Comparison of ENCODE assay signal across 6 cellular contexts in genomic region chr17:29593546-29594440, GRCh38. TPM values are rescaled to one million over a fixed set of nuclear protein-coding genes. Genes with fewer than 3 reads are reported as not detected.
DNase-seq lines count a peak whose midpoint lies in the region; ATAC-seq and TF ChIP-seq lines count a peak whose summit lies in the region.

No MANE protein-coding gene starts in this region.

- no peaks in the 10 kb centered on the region for H3K9me3 ChIP-seq in CD8-positive, alpha-beta T cell (ENCODE audit: low read length)
- H3K9me3 ChIP-seq in Loucy (ENCODE audit: insufficient read depth, low read depth, low read length) (no peaks in the 10 kb centered on the region), neural cell (ENCODE audit: low read length) (no peaks in the 10 kb centered on the region)

- TF ChIP-seq CTCF in CD8-positive, alpha-beta T cell (IDR thresholded peaks at IDR 0.05), result no peak
- TF ChIP-seq CTCF in Loucy (conservative IDR thresholded peaks at IDR 0.05; ENCODE audit: low read length), result peak; percentile 54
- peak; percentile 24 for TF ChIP-seq CTCF in MCF 10A (IDR thresholded peaks at IDR 0.05; ENCODE audit: unreplicated experiment)
- peak; percentile 57 for TF ChIP-seq CTCF in neural cell (IDR thresholded peaks at IDR 0.05; ENCODE audit: poor library complexity, severe bottlenecking)

- H3K27me3 ChIP-seq in CD8-positive, alpha-beta T cell (ENCODE audit: insufficient read depth, low read length), result no peaks in the 10 kb centered on the region
- H3K27me3 ChIP-seq in Loucy (ENCODE audit: insufficient read depth, low read length, poor library complexity, severe bottlenecking), result no peaks in the 10 kb centered on the region
- no peaks in the 10 kb centered on the region for H3K27me3 ChIP-seq in neural cell (ENCODE audit: insufficient read depth, low read depth, low read length)

- peak in 1 of 7 experiments; percentile 39 for DNase-seq in CD8-positive, alpha-beta T cell
- DNase-seq in MCF 10A (ENCODE audit: unreplicated experiment), result peak; percentile 43
- DNase-seq in activated CD4-positive, CD25-positive, alpha-beta regulatory T cell treated with anti-CD3 and anti-CD28 coated beads, Interleukin-2, amount 50 U/mL, for 72 hours, result no peak

- no peaks in the 10 kb centered on the region for H3K9me3 Mint-ChIP-seq in CD8-positive, alpha-beta T cell
- H3K9me3 Mint-ChIP-seq in MCF 10A (ENCODE audit: unreplicated experiment), result no peaks in the 10 kb centered on the region

- TF ChIP-seq RAD21 in neural cell (conservative IDR thresholded peaks at IDR 0.05), result peak; percentile 27

- peak overlapping the region; percentile 41; the same call in 1 of the 2 replicates for H2AFZ ChIP-seq in Loucy (ENCODE audit: low read length)
- peak overlapping the region; percentile 21 for H2AFZ ChIP-seq in neural cell (ENCODE audit: low read depth, low read length)

- peak overlapping the region; percentile 52 for H3K4me3 ChIP-seq in CD8-positive, alpha-beta T cell (ENCODE audit: low read depth, low read length)
- H3K4me3 ChIP-seq in Loucy (ENCODE audit: low read length, poor library complexity, severe bottlenecking) (peak overlapping the region; percentile 73), neural cell (ENCODE audit: low read length) (peak overlapping the region; percentile 91)

- no peak for TF ChIP-seq EP300 in neural cell (conservative IDR thresholded peaks at IDR 0.05; ENCODE audit: poor library complexity, severe bottlenecking)

- peaks cover 2% of the 10 kb centered on the region for H3K36me3 Mint-ChIP-seq in CD8-positive, alpha-beta T cell
- H3K36me3 Mint-ChIP-seq in MCF 10A (ENCODE audit: insufficient read depth, unreplicated experiment), result peaks cover 7% of the 10 kb centered on the region

- no peak for TF ChIP-seq POLR2A in GM18505 (IDR thresholded peaks at IDR 0.05; ENCODE audit: borderline replicate concordance, extremely low read depth, insufficient read depth, insufficient read length)

- peaks cover 38% of the 10 kb centered on the region for H3K4me1 ChIP-seq in CD8-positive, alpha-beta T cell (ENCODE audit: insufficient read depth, low read length)
- peaks cover 30% of the 10 kb centered on the region for H3K4me1 ChIP-seq in Loucy (ENCODE audit: insufficient read depth, low read length, poor library complexity, severe bottlenecking)

- H3K4me1 Mint-ChIP-seq in CD8-positive, alpha-beta T cell (ENCODE audit: low read depth), result peaks cover 28% of the 10 kb centered on the region
- peaks cover 12% of the 10 kb centered on the region for H3K4me1 Mint-ChIP-seq in MCF 10A (ENCODE audit: insufficient read depth, unreplicated experiment)

- peaks cover 11% of the 10 kb centered on the region for H3K79me2 ChIP-seq in Loucy (ENCODE audit: insufficient read depth, low read length)
- peaks cover 40% of the 10 kb centered on the region for H3K79me2 ChIP-seq in neural cell (replicated peaks; ENCODE audit: insufficient read depth, low read length)

- peak overlapping the region; percentile 95 for H3K4me2 ChIP-seq in Loucy (ENCODE audit: low read depth, low read length, poor library complexity, severe bottlenecking)
- H3K4me2 ChIP-seq in neural cell (ENCODE audit: low read length), result peak overlapping the region; percentile 91

- H3K9me2 ChIP-seq in Loucy (replicated peaks; ENCODE audit: low read depth, low read length), result no peaks in the 10 kb centered on the region
- H3K9me2 ChIP-seq in neural cell (ENCODE audit: insufficient read depth, low read length), result no peaks in the 10 kb centered on the region

- H3K9ac ChIP-seq in Loucy (ENCODE audit: low read depth, low read length, poor library complexity, severe bottlenecking), result no peak overlapping the region
- H3K9ac ChIP-seq in neural cell (ENCODE audit: low read length), result peak overlapping the region; percentile 82

- no peaks in the 10 kb centered on the region for H3F3A ChIP-seq in Loucy (ENCODE audit: low read depth)
- H3F3A ChIP-seq in neural cell (ENCODE audit: insufficient read depth, low read length, poor library complexity, severe bottlenecking), result peaks cover 2% of the 10 kb centered on the region

- no peaks in the 10 kb centered on the region for H3K27me3 Mint-ChIP-seq in CD8-positive, alpha-beta T cell (ENCODE audit: low read depth)
- no peaks in the 10 kb centered on the region for H3K27me3 Mint-ChIP-seq in MCF 10A (ENCODE audit: insufficient read depth, unreplicated experiment)

- H3K36me3 ChIP-seq in CD8-positive, alpha-beta T cell (ENCODE audit: insufficient read depth, low read length), result no peaks in the 10 kb centered on the region
- no peaks in the 10 kb centered on the region for H3K36me3 ChIP-seq in Loucy (ENCODE audit: insufficient read depth, low read length)
- no peaks in the 10 kb centered on the region for H3K36me3 ChIP-seq in neural cell (ENCODE audit: insufficient read depth, low read length)

- POLR2A ChIA-PET in CD8-positive, alpha-beta T cell (lab: Charles Lee), result interaction anchor here (5.1 kb wide), 1 partner anchor 22 kb away, joined by 63 read pairs; no protein-coding TSS in a partner anchor
- POLR2A ChIA-PET in MCF 10A (lab: Yijun Ruan, JAX), result interaction anchor here (1.0 to 4.8 kb wide), 7 partner anchors 11 to 224 kb away, joined by 3 to 81 read pairs (median 14); partner anchors contain the start of genes ABHD15 and TP53I13

- H3K27ac ChIP-seq in CD8-positive, alpha-beta T cell (ENCODE audit: low read depth, low read length), result no peak overlapping the region
- H3K27ac ChIP-seq in neural cell (ENCODE audit: low read length), result no peak overlapping the region

- BruUV-seq in MCF 10A (replicated peaks; lab: Mats Ljungman, UMichigan), result no TSS peak

- H4K20me1 ChIP-seq in Loucy (ENCODE audit: insufficient read depth, low read length, poor library complexity, severe bottlenecking) (peaks cover under 1% of the 10 kb centered on the region), neural cell (ENCODE audit: insufficient read depth) (peaks cover 11% of the 10 kb centered on the region)

- ATAC-seq in CD8-positive, alpha-beta T cell, result no peak
- ATAC-seq in GM18505 (IDR thresholded peaks at IDR 0.05; ENCODE audit: unreplicated experiment), result no peak

- H3K4me3 Mint-ChIP-seq in CD8-positive, alpha-beta T cell, result peak overlapping the region; percentile 79
- H3K4me3 Mint-ChIP-seq in MCF 10A (ENCODE audit: unreplicated experiment), result peak overlapping the region; percentile 82

- CTCF ChIA-PET in CD8-positive, alpha-beta T cell (lab: Charles Lee), result interaction anchor here (0.8 to 5.0 kb wide), 12 partner anchors 8 to 338 kb away, joined by 3 to 126 read pairs (median 6); no protein-coding TSS in a partner anchor
- CTCF ChIA-PET in MCF 10A (lab: Yijun Ruan, JAX), result interaction anchor here (0.7 to 5.0 kb wide), 11 partner anchors 11 to 500 kb away, joined by 3 to 89 read pairs (median 5); partner anchors contain the start of genes ABHD15 and TP53I13

- no peak overlapping the region for H3K27ac Mint-ChIP-seq in CD8-positive, alpha-beta T cell
- no peak overlapping the region for H3K27ac Mint-ChIP-seq in MCF 10A (ENCODE audit: low read depth, unreplicated experiment)

- intact Hi-C loops in CD8-positive, alpha-beta T cell (cut with DNase I, micrococcal nuclease), result no loop called here
- intact Hi-C loops in MCF 10A (cut with micrococcal nuclease), result loop anchor here (2.0 kb wide), 1 partner anchor 45 kb away; no protein-coding TSS in a partner anchor

TF ChIP-seq in neural cell, 6 proteins besides CTCF, POLR2A, EP300 and RAD21:
- peak; percentile 52 for TF ChIP-seq REST (IDR thresholded peaks at IDR 0.05; ENCODE audit: borderline replicate concordance)
- TF ChIP-seq SMC3 (conservative IDR thresholded peaks at IDR 0.05; ENCODE audit: poor library complexity), result no peak
- TF ChIP-seq MXI1 (conservative IDR thresholded peaks at IDR 0.05; ENCODE audit: poor library complexity, severe bottlenecking), result peak; percentile 61

RNA-seq across cellular contexts. Expression of gene ANKRD13B, which starts 0.9 kb away (rescaled TPM):
- total RNA-seq in CD8-positive, alpha-beta T cell, result 1 to 10 TPM in 1 of 2 experiments, under 1 TPM in 1; 0.83 to 1.3 TPM
- total RNA-seq in MCF 10A (2022), result 14.4 and 17.9 TPM in 2 replicates
- polyA plus RNA-seq in neural cell, result 35.0 and 42.7 TPM in 2 replicates
- 34.0 and 38.2 TPM in 2 replicates for polyA minus RNA-seq in neural cell

RNA-seq across cellular contexts. Expression of gene GIT1, which starts 4.3 kb away (rescaled TPM):
- total RNA-seq in CD8-positive, alpha-beta T cell, result 10 to 100 TPM; 25.8 to 27.0 TPM
- total RNA-seq in MCF 10A (2022), result 49.0 and 52.6 TPM in 2 replicates
- polyA plus RNA-seq in neural cell, result 20.5 and 41.4 TPM in 2 replicates
- polyA minus RNA-seq in neural cell, result 40.1 and 42.1 TPM in 2 replicates

RNA-seq across cellular contexts. Expression of gene TP53I13, which starts 25.3 kb away (rescaled TPM):
- 10 to 100 TPM; 50.2 to 54.1 TPM for total RNA-seq in CD8-positive, alpha-beta T cell
- 29.6 and 34.5 TPM in 2 replicates for total RNA-seq in MCF 10A (2022)
- 18.4 and 23.3 TPM in 2 replicates for polyA plus RNA-seq in neural cell
- polyA minus RNA-seq in neural cell, result 7.1 and 7.5 TPM in 2 replicates

RNA-seq across cellular contexts. Expression of gene ABHD15, which starts 27.0 kb away (rescaled TPM):
- total RNA-seq in CD8-positive, alpha-beta T cell, result 1 to 10 TPM; 8.3 to 8.7 TPM
- 2.8 and 4.9 TPM in 2 replicates for total RNA-seq in MCF 10A (2022)
- polyA plus RNA-seq in neural cell, result 0.14 and 0.21 TPM in 2 replicates
- 0.24 and 0.46 TPM in 2 replicates for polyA minus RNA-seq in neural cell

RNA-seq across cellular contexts. Expression of gene CORO6, which starts 28.9 kb away (rescaled TPM):
- 1 to 10 TPM; 1.2 to 1.7 TPM for total RNA-seq in CD8-positive, alpha-beta T cell
- total RNA-seq in MCF 10A (2022), result 1.4 and 1.6 TPM in 2 replicates
- 1.2 and 4.3 TPM in 2 replicates for polyA plus RNA-seq in neural cell
- 1.0 and 2.4 TPM in 2 replicates for polyA minus RNA-seq in neural cell
